1 cellular context compared by ENCODE assay signal in the genomic region with DNA sequence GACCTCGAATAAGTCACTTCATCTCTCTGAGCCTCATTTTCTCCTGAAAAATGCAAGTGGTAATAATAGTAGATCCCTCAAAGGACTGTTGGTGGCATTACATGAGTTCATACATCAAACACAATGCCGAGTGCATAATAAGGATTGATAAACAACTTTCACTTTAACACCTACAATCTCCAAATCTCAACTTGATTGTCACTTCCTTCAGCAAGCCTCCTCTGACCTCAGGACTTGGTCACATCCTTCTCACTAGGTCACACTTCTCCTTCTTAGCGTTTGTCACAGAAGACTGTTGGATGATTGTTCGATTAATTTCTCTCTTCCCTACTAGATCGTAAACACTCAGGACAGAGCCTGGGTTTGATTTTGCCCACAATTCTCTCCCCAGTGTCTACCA.
TF ChIP-seq lines count a peak whose summit lies in the region.

No MANE protein-coding gene starts in this region.

TF ChIP-seq in K562, 482 proteins besides CTCF, POLR2A, EP300 and RAD21:
- TF ChIP-seq, protein P1, sequence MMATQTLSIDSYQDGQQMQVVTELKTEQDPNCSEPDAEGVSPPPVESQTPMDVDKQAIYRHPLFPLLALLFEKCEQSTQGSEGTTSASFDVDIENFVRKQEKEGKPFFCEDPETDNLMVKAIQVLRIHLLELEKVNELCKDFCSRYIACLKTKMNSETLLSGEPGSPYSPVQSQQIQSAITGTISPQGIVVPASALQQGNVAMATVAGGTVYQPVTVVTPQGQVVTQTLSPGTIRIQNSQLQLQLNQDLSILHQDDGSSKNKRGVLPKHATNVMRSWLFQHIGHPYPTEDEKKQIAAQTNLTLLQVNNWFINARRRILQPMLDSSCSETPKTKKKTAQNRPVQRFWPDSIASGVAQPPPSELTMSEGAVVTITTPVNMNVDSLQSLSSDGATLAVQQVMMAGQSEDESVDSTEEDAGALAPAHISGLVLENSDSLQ (IDR thresholded peaks at IDR 0.05), result 0 out of 2 replicates have a peak, but pooled peaks have one; percentile 23
- 0 out of 2 replicates have a peak, but pooled peaks have one; percentile 36 for TF ChIP-seq MTA1 (IDR thresholded peaks at IDR 0.05; ENCODE audit: borderline replicate concordance)
- TF ChIP-seq, protein P2, sequence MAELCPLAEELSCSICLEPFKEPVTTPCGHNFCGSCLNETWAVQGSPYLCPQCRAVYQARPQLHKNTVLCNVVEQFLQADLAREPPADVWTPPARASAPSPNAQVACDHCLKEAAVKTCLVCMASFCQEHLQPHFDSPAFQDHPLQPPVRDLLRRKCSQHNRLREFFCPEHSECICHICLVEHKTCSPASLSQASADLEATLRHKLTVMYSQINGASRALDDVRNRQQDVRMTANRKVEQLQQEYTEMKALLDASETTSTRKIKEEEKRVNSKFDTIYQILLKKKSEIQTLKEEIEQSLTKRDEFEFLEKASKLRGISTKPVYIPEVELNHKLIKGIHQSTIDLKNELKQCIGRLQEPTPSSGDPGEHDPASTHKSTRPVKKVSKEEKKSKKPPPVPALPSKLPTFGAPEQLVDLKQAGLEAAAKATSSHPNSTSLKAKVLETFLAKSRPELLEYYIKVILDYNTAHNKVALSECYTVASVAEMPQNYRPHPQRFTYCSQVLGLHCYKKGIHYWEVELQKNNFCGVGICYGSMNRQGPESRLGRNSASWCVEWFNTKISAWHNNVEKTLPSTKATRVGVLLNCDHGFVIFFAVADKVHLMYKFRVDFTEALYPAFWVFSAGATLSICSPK (IDR thresholded peaks at IDR 0.05; ENCODE audit: borderline replicate concordance), result no peak
- TF ChIP-seq, protein P3, sequence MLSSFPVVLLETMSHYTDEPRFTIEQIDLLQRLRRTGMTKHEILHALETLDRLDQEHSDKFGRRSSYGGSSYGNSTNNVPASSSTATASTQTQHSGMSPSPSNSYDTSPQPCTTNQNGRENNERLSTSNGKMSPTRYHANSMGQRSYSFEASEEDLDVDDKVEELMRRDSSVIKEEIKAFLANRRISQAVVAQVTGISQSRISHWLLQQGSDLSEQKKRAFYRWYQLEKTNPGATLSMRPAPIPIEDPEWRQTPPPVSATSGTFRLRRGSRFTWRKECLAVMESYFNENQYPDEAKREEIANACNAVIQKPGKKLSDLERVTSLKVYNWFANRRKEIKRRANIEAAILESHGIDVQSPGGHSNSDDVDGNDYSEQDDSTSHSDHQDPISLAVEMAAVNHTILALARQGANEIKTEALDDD (IDR thresholded peaks at IDR 0.05), result 0 out of 2 replicates have a peak, but pooled peaks have one; percentile 21
- no peak for TF ChIP-seq ZBTB17 (CRISPR knock-in tag; IDR thresholded peaks at IDR 0.05)
- TF ChIP-seq, protein P4, sequence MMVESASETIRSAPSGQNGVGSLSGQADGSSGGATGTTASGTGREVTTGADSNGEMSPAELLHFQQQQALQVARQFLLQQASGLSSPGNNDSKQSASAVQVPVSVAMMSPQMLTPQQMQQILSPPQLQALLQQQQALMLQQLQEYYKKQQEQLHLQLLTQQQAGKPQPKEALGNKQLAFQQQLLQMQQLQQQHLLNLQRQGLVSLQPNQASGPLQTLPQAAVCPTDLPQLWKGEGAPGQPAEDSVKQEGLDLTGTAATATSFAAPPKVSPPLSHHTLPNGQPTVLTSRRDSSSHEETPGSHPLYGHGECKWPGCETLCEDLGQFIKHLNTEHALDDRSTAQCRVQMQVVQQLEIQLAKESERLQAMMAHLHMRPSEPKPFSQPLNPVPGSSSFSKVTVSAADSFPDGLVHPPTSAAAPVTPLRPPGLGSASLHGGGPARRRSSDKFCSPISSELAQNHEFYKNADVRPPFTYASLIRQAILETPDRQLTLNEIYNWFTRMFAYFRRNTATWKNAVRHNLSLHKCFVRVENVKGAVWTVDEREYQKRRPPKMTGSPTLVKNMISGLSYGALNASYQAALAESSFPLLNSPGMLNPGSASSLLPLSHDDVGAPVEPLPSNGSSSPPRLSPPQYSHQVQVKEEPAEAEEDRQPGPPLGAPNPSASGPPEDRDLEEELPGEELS (CRISPR knock-in tag; IDR thresholded peaks at IDR 0.05; ENCODE audit: borderline replicate concordance), result no peak
- peak; percentile 44; the same call in 1 of the 2 replicates for TF ChIP-seq CREM (IDR thresholded peaks at IDR 0.05; ENCODE audit: low read depth)
- TF ChIP-seq GABPA (tag; conservative IDR thresholded peaks at IDR 0.05; ENCODE audit: low read depth), result 0 out of 2 replicates have a peak, but pooled peaks have one; percentile 31
- no peak for TF ChIP-seq POLR2G (IDR thresholded peaks at IDR 0.05; ENCODE audit: low read depth, low read length)
- TF ChIP-seq, protein P5, sequence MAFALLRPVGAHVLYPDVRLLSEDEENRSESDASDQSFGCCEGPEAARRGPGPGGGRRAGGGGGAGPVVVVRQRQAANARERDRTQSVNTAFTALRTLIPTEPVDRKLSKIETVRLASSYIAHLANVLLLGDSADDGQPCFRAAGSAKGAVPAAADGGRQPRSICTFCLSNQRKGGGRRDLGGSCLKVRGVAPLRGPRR (CRISPR knock-in tag; IDR thresholded peaks at IDR 0.05), result no peak
- peak; percentile 8; the same call in 1 of the 2 replicates for TF ChIP-seq SOX6 (IDR thresholded peaks at IDR 0.05)
